In genomic region chr11:12201016-12201985, GRCh38 we compare ENCODE assay signal across 8 cellular contexts.
DNase-seq lines count a peak whose midpoint lies in the region; ATAC-seq and TF ChIP-seq lines count a peak whose summit lies in the region.

No MANE protein-coding gene starts in this region.

- H3K4me3 ChIP-seq in adipocyte (ENCODE audit: low read length) (no peak overlapping the region), skin epidermis (no peak overlapping the region), MM.1S (ENCODE audit: low read length) (no peak overlapping the region)

- H3K36me3 ChIP-seq in adipocyte (ENCODE audit: control insufficient read depth, insufficient read depth, low read length, severe bottlenecking) (no peaks in the 10 kb centered on the region), MM.1S (replicated peaks; ENCODE audit: insufficient read depth, low read length) (no peaks in the 10 kb centered on the region)

- no peak overlapping the region for H2AFZ ChIP-seq in MM.1S (ENCODE audit: low read length)

- no peaks in the 10 kb centered on the region for H3K79me2 ChIP-seq in MM.1S (ENCODE audit: low read length)

- intact Hi-C loops in left ventricle myocardium superior (cut with micrococcal nuclease) = no loop called here

- H3K4me1 ChIP-seq in adipocyte (ENCODE audit: control insufficient read depth, insufficient read depth, low read length) (peaks cover 13% of the 10 kb centered on the region), foreskin keratinocyte (peaks cover 13% of the 10 kb centered on the region), MM.1S (ENCODE audit: low read length) (peaks cover 20% of the 10 kb centered on the region)

- no peaks in the 10 kb centered on the region for H3K27me3 ChIP-seq in adipocyte (replicated peaks; ENCODE audit: control insufficient read depth, insufficient read depth, low read length)
- H3K27me3 ChIP-seq in foreskin keratinocyte = no peaks in the 10 kb centered on the region
- no peaks in the 10 kb centered on the region for H3K27me3 ChIP-seq in MM.1S (replicated peaks; ENCODE audit: insufficient read depth, low read length)

- H3K9ac ChIP-seq in adipocyte (ENCODE audit: low read length) (peak overlapping the region; percentile 21), MM.1S (ENCODE audit: low read length) (no peak overlapping the region)

- no peak overlapping the region for H3K4me2 ChIP-seq in MM.1S (ENCODE audit: low read depth, low read length)

- ATAC-seq in left ventricle myocardium superior (peak; percentile 91), foreskin keratinocyte (no peak)

- H3K27ac ChIP-seq in skin epidermis (peak overlapping the region in 18 of 21 experiments; percentile 22 to 93 (median 56)), foreskin keratinocyte (no peak overlapping the region), MM.1S (ENCODE audit: low read length) (no peak overlapping the region)

- H3F3A ChIP-seq in MM.1S (ENCODE audit: insufficient read depth, low read length) = no peaks in the 10 kb centered on the region

- H3K9me2 ChIP-seq in MM.1S (replicated peaks; ENCODE audit: insufficient read depth, low read length) = no peaks in the 10 kb centered on the region

- H3K9me3 ChIP-seq in adipocyte (ENCODE audit: control insufficient read depth, low read length) = no peaks in the 10 kb centered on the region
- H3K9me3 ChIP-seq in MM.1S (replicated peaks; ENCODE audit: insufficient read depth, low read length) = no peaks in the 10 kb centered on the region

- peak; percentile 58 for DNase-seq in H4 (ENCODE audit: low spot score)
- peak; percentile 86 for DNase-seq in adipocyte (ENCODE audit: low read depth)
- DNase-seq in left ventricle myocardium superior = peak; percentile 74
- no peak for DNase-seq in foreskin keratinocyte
- no peak for DNase-seq in MM.1S
- no peak for DNase-seq in cerebellar nuclear complex (lab: John Stamatoyannopoulos, UW)
- DNase-seq in NCI-H2029 (lab: John Stamatoyannopoulos, UW) = no peak

- no peak for TF ChIP-seq CTCF in foreskin keratinocyte (conservative IDR thresholded peaks at IDR 0.05)
- TF ChIP-seq CTCF in MM.1S (IDR thresholded peaks at IDR 0.05; ENCODE audit: low read length) = no peak

- no peaks in the 10 kb centered on the region for H4K20me1 ChIP-seq in MM.1S (ENCODE audit: insufficient read depth, low read length)

Comparison
In these comparisons a context has a peak if more than half of its experiments do, and no peak if none do; other contexts are left out.
1. DNase-seq: peak in H4 (single experiment), adipocyte (single experiment) and left ventricle myocardium superior (single experiment); none in foreskin keratinocyte (0 of 2), MM.1S (single experiment), cerebellar nuclear complex (0 of 2) and NCI-H2029 (single experiment).
2. H3K27ac ChIP-seq: peak in skin epidermis (18 of 21); none in foreskin keratinocyte (single experiment) and MM.1S (single experiment).